ENCODE assay signal across 8 cellular contexts in genomic region chr6:47047479-47048411, GRCh38. TPM values are rescaled to one million over a fixed set of nuclear protein-coding genes. Genes with fewer than 3 reads are reported as not detected.
A peak's percentile ranks its signal among the peaks of the same experiment; 100 is the strongest.
DNase-seq lines count a peak whose midpoint lies in the region; ATAC-seq and TF ChIP-seq lines count a peak whose summit lies in the region.

No MANE protein-coding gene starts in this region.

- H3K36me3 ChIP-seq in trophoblast cell (ENCODE audit: control insufficient read depth in 1 of 2, insufficient read depth in 2 of 2, low read length in 2 of 2): no peaks in the 10 kb centered on the region

- H3K27ac Mint-ChIP-seq in Calu3 (ENCODE audit: unreplicated experiment) (peak overlapping the region; percentile 81), glutamatergic neuron (ENCODE audit: unreplicated experiment) (no peak overlapping the region)
- H3K27ac Mint-ChIP-seq in activated CD4-positive, alpha-beta memory T cell treated with anti-CD3 and anti-CD28 coated beads, Interleukin-2, amount 10 ng/mL, durations not matched to agents 7 days and 5 days: no peak overlapping the region

- DNase-seq in Calu3 (peak; percentile 74), NCI-H446 treated with DMSO at 0.1 percent for 48 hours (lab: John Stamatoyannopoulos, UW) (peak; percentile 23), glutamatergic neuron (peak; percentile 38), trophoblast cell (peak; percentile 73 to 93)
- DNase-seq in activated CD4-positive, alpha-beta memory T cell treated with anti-CD3 and anti-CD28 coated beads, Interleukin-2, amount 10 ng/mL, durations not matched to agents 7 days and 5 days: peak; percentile 31
- no peak for DNase-seq in activated naive CD4-positive, alpha-beta T cell (lab: John Stamatoyannopoulos, UW)

- H3K4me3 ChIP-seq in trophoblast cell (ENCODE audit: low read depth, low read length): no peak overlapping the region

- H3K9me3 ChIP-seq in trophoblast cell (ENCODE audit: insufficient read depth, low read depth, low read length): no peaks in the 10 kb centered on the region

- H3K14ac ChIP-seq in trophoblast cell (ENCODE audit: low read length): no peak overlapping the region

- no TSS peak for BruUV-seq in Calu3 (replicated peaks; lab: Mats Ljungman, UMichigan)

- H3K79me1 ChIP-seq in trophoblast cell (ENCODE audit: low read length): peaks cover 2% of the 10 kb centered on the region

- no peak overlapping the region for H4K12ac ChIP-seq in trophoblast cell (ENCODE audit: low read depth, low read length)

- peaks cover 54% of the 10 kb centered on the region for H3K4me1 Mint-ChIP-seq in Calu3 (ENCODE audit: low read depth, unreplicated experiment)
- peaks cover 1% of the 10 kb centered on the region for H3K4me1 Mint-ChIP-seq in activated CD4-positive, alpha-beta memory T cell treated with anti-CD3 and anti-CD28 coated beads, Interleukin-2, amount 10 ng/mL, durations not matched to agents 7 days and 5 days
- H3K4me1 Mint-ChIP-seq in glutamatergic neuron (ENCODE audit: low read depth, unreplicated experiment): peaks cover 2% of the 10 kb centered on the region

- H3K27ac ChIP-seq in trophoblast cell (ENCODE audit: low read depth, low read length): no peak overlapping the region

- no peak overlapping the region for H4K91ac ChIP-seq in trophoblast cell (ENCODE audit: low read depth, low read length)

- no peak overlapping the region for H2AFZ ChIP-seq in trophoblast cell (ENCODE audit: insufficient read depth, low read length, poor library complexity)

- no peak overlapping the region for H3K23ac ChIP-seq in trophoblast cell (ENCODE audit: low read length)

- peak overlapping the region; percentile 18 for H3K4me2 ChIP-seq in trophoblast cell (ENCODE audit: low read length)

- peak; percentile 93 for ATAC-seq in GM18909 (IDR thresholded peaks at IDR 0.05; ENCODE audit: poor library complexity, unreplicated experiment)
- peak; percentile 84 for ATAC-seq in HG03378 (IDR thresholded peaks at IDR 0.05; ENCODE audit: unreplicated experiment)

- WGBS in trophoblast cell (ENCODE audit: extremely low coverage, insufficient coverage, insufficient read length): no CpG with 5 or more reads among the region's 9 CpGs

- H3K18ac ChIP-seq in trophoblast cell (ENCODE audit: low read length): no peak overlapping the region

- no peak overlapping the region for H2BK5ac ChIP-seq in trophoblast cell (ENCODE audit: low read depth, low read length, poor library complexity)

- POLR2A ChIA-PET in activated CD4-positive, alpha-beta memory T cell treated with anti-CD3 and anti-CD28 coated beads, Interleukin-2, amount 10 ng/mL, durations not matched to agents 7 days and 5 days (lab: Charles Lee): no interaction called here

- TF ChIP-seq CTCF in Calu3 (IDR thresholded peaks at IDR 0.05; ENCODE audit: unreplicated experiment) (peak; percentile 43), glutamatergic neuron (IDR thresholded peaks at IDR 0.05; ENCODE audit: partially characterized antibody, unreplicated experiment) (peak; percentile 38)

- H3K79me2 ChIP-seq in trophoblast cell (ENCODE audit: control insufficient read depth, insufficient read depth, low read length, poor library complexity): no peaks in the 10 kb centered on the region

- H4K8ac ChIP-seq in trophoblast cell (ENCODE audit: low read depth, low read length): no peak overlapping the region

- no peak overlapping the region for H2AK5ac ChIP-seq in trophoblast cell (ENCODE audit: low read length)

- H3K27me3 Mint-ChIP-seq in Calu3 (ENCODE audit: unreplicated experiment) (no peaks in the 10 kb centered on the region), glutamatergic neuron (ENCODE audit: unreplicated experiment) (no peaks in the 10 kb centered on the region)
- peaks cover 5% of the 10 kb centered on the region for H3K27me3 Mint-ChIP-seq in activated CD4-positive, alpha-beta memory T cell treated with anti-CD3 and anti-CD28 coated beads, Interleukin-2, amount 10 ng/mL, durations not matched to agents 7 days and 5 days

- H2BK120ac ChIP-seq in trophoblast cell (ENCODE audit: insufficient read depth, low read length, poor library complexity): no peak overlapping the region

- intact Hi-C loops in Calu3 (cut with micrococcal nuclease; ENCODE audit: unreplicated experiment): loop anchor here (2.0 to 5.0 kb wide), 2 partner anchors 200 to 343 kb away; no protein-coding TSS in a partner anchor

- H3K4me3 Mint-ChIP-seq in Calu3 (ENCODE audit: low read depth, unreplicated experiment): peak overlapping the region; percentile 9
- H3K4me3 Mint-ChIP-seq in activated CD4-positive, alpha-beta memory T cell treated with anti-CD3 and anti-CD28 coated beads, Interleukin-2, amount 10 ng/mL, durations not matched to agents 7 days and 5 days: no peak overlapping the region
- H3K4me3 Mint-ChIP-seq in glutamatergic neuron (ENCODE audit: unreplicated experiment): no peak overlapping the region

- no peak overlapping the region for H3K9ac ChIP-seq in trophoblast cell (ENCODE audit: low read length)

- H3K9me3 Mint-ChIP-seq in Calu3 (ENCODE audit: low read depth, unreplicated experiment): no peaks in the 10 kb centered on the region
- no peaks in the 10 kb centered on the region for H3K9me3 Mint-ChIP-seq in activated CD4-positive, alpha-beta memory T cell treated with anti-CD3 and anti-CD28 coated beads, Interleukin-2, amount 10 ng/mL, durations not matched to agents 7 days and 5 days
- no peaks in the 10 kb centered on the region for H3K9me3 Mint-ChIP-seq in glutamatergic neuron (ENCODE audit: unreplicated experiment)

- H2BK12ac ChIP-seq in trophoblast cell (ENCODE audit: low read length): no peak overlapping the region

- no peaks in the 10 kb centered on the region for H3K27me3 ChIP-seq in trophoblast cell (ENCODE audit: insufficient read depth, low read length)

- peaks cover 0 to 7% of the 10 kb centered on the region in 2 experiments for H3K4me1 ChIP-seq in trophoblast cell (ENCODE audit: control insufficient read depth in 1 of 2, insufficient read depth in 2 of 2, low read length in 2 of 2)

- peaks cover 10% of the 10 kb centered on the region for H3K36me3 Mint-ChIP-seq in Calu3 (ENCODE audit: insufficient read depth, unreplicated experiment)
- no peaks in the 10 kb centered on the region for H3K36me3 Mint-ChIP-seq in activated CD4-positive, alpha-beta memory T cell treated with anti-CD3 and anti-CD28 coated beads, Interleukin-2, amount 10 ng/mL, durations not matched to agents 7 days and 5 days (ENCODE audit: low read depth)
- H3K36me3 Mint-ChIP-seq in glutamatergic neuron (ENCODE audit: unreplicated experiment): no peaks in the 10 kb centered on the region

- H3K4ac ChIP-seq in trophoblast cell (ENCODE audit: low read depth, low read length): no peak overlapping the region

- CTCF ChIA-PET in Calu3 (lab: Charles Lee): interaction anchor here (0.7 to 1.3 kb wide), 7 partner anchors 13 to 357 kb away, joined by 3 to 10 read pairs (median 3); no protein-coding TSS in a partner anchor
- CTCF ChIA-PET in activated CD4-positive, alpha-beta memory T cell treated with anti-CD3 and anti-CD28 coated beads, Interleukin-2, amount 10 ng/mL, durations not matched to agents 7 days and 5 days (lab: Charles Lee): interaction anchor here (1.3 to 2.8 kb wide), 3 partner anchors 18 to 200 kb away, joined by 3 to 9 read pairs (median 6); no protein-coding TSS in a partner anchor

RNA-seq across cellular contexts. Expression of gene ADGRF1, which starts 5.6 kb away (rescaled TPM):
- 256 and 313 TPM in 2 replicates for total RNA-seq in Calu3 (2022)
- not detected for total RNA-seq in activated CD4-positive, alpha-beta memory T cell treated with anti-CD3 and anti-CD28 coated beads, Interleukin-2, amount 10 ng/mL, durations not matched to agents 7 days and 5 days
- not detected for total RNA-seq in glutamatergic neuron (ENCODE audit: unreplicated experiment)
- polyA plus RNA-seq in trophoblast cell (2013): 0.55 and 0.79 TPM in 2 replicates

Comparison
In these comparisons a context has a peak if more than half of its experiments do, and no peak if none do; other contexts are left out.
1. DNase-seq: peak in Calu3 (single experiment), NCI-H446 treated with DMSO at 0.1 percent for 48 hours (single experiment), activated CD4-positive, alpha-beta memory T cell treated with anti-CD3 and anti-CD28 coated beads, Interleukin-2, amount 10 ng/mL, durations not matched to agents 7 days and 5 days (single experiment), glutamatergic neuron (single experiment) and trophoblast cell (2 of 2); none in activated naive CD4-positive, alpha-beta T cell (0 of 4).
2. RNA of gene ADGRF1, which starts 5.6 kb away (total RNA-seq): 256 to 313 TPM in Calu3; not detected in activated CD4-positive, alpha-beta memory T cell treated with anti-CD3 and anti-CD28 coated beads, Interleukin-2, amount 10 ng/mL, durations not matched to agents 7 days and 5 days and not detected in glutamatergic neuron (single experiment); every median in the first group is over 100 times any median in the second.